In genomic region chr4:181166742-181167399, GRCh38 we compare ENCODE assay signal across 1 cellular context.
TF ChIP-seq lines count a peak whose summit lies in the region.

No MANE protein-coding gene starts in this region.

TF ChIP-seq in H1, 55 proteins besides CTCF, POLR2A, EP300 and RAD21 (continued from another document):
- TF ChIP-seq CHD7 (IDR thresholded peaks at IDR 0.05; ENCODE audit: insufficient replicate concordance, low read length) (peak; percentile 97), POLR2AphosphoS5 (IDR thresholded peaks at IDR 0.05; ENCODE audit: low read depth, low read length) (no peak), SRF (IDR thresholded peaks at IDR 0.05; ENCODE audit: low read depth, low read length) (no peak), HDAC6 (IDR thresholded peaks at IDR 0.05; ENCODE audit: low read depth, low read length) (no peak), GABPA (IDR thresholded peaks at IDR 0.05; ENCODE audit: borderline replicate concordance, insufficient read depth, low read length) (no peak), RNF2 (IDR thresholded peaks at IDR 0.05; ENCODE audit: borderline replicate concordance, low read depth, low read length, missing control alignments, poor library complexity, severe bottlenecking) (no peak), TCF12 (IDR thresholded peaks at IDR 0.05; ENCODE audit: low read depth, low read length) (0 out of 2 replicates have a peak, but pooled peaks have one; percentile 74), BACH1 (IDR thresholded peaks at IDR 0.05; ENCODE audit: low read length) (no peak), MAX (IDR thresholded peaks at IDR 0.05) (no peak), USF2 (IDR thresholded peaks at IDR 0.05; ENCODE audit: low read length) (no peak), CREB1 (IDR thresholded peaks at IDR 0.05) (no peak), RFX5 (IDR thresholded peaks at IDR 0.05; ENCODE audit: borderline replicate concordance, low read depth, low read length) (no peak), ASH2L (IDR thresholded peaks at IDR 0.05; ENCODE audit: low read length) (no peak), FOSL1 (IDR thresholded peaks at IDR 0.05; ENCODE audit: insufficient read depth, low read depth, low read length) (no peak), ZNF274 (IDR thresholded peaks at IDR 0.05; ENCODE audit: borderline replicate concordance, extremely low read depth, low read length) (no peak), SP2 (IDR thresholded peaks at IDR 0.05; ENCODE audit: low read length) (no peak), RBBP5 (IDR thresholded peaks at IDR 0.05; ENCODE audit: borderline replicate concordance, low read depth, low read length) (no peak), TBP (IDR thresholded peaks at IDR 0.05; ENCODE audit: low read depth, low read length) (no peak), E2F6 (IDR thresholded peaks at IDR 0.05) (no peak), SP1 (IDR thresholded peaks at IDR 0.05; ENCODE audit: low read depth, low read length) (peak; percentile 39; the same call in 1 of the 2 replicates), KDM5A (IDR thresholded peaks at IDR 0.05; ENCODE audit: low read length) (no peak), EGR1 (IDR thresholded peaks at IDR 0.05; ENCODE audit: borderline replicate concordance, low read depth, low read length) (no peak), CBX5 (IDR thresholded peaks at IDR 0.05; ENCODE audit: low read depth, low read length) (no peak), CBX8 (IDR thresholded peaks at IDR 0.05; ENCODE audit: borderline replicate concordance, low read depth, low read length) (no peak), CEBPB (IDR thresholded peaks at IDR 0.05; ENCODE audit: low read depth, low read length) (no peak), SUZ12 (IDR thresholded peaks at IDR 0.05; ENCODE audit: low read length) (no peak), YY1 (IDR thresholded peaks at IDR 0.05; ENCODE audit: low read depth, low read length) (no peak), NANOG (IDR thresholded peaks at IDR 0.05; ENCODE audit: insufficient read depth, low read depth, low read length, poor library complexity, severe bottlenecking) (peak; percentile 65), EZH2 (IDR thresholded peaks at IDR 0.05; ENCODE audit: low read depth, low read length, severe bottlenecking) (no peak), SIN3A (conservative IDR thresholded peaks at IDR 0.05 in 1 of 2, IDR thresholded peaks at IDR 0.05 in 1 of 2; ENCODE audit: low read depth in 1 of 2, low read length in 2 of 2) (no peak), ATF2 (IDR thresholded peaks at IDR 0.05; ENCODE audit: low read length) (no peak), KDM4A (IDR thresholded peaks at IDR 0.05; ENCODE audit: low read depth, low read length, severe bottlenecking) (no peak), TEAD4 (IDR thresholded peaks at IDR 0.05; ENCODE audit: low read depth, low read length) (peak; percentile 69), MAFK (IDR thresholded peaks at IDR 0.05; ENCODE audit: low read depth, low read length) (no peak), JUN (IDR thresholded peaks at IDR 0.05; ENCODE audit: low read depth, low read length) (peak; percentile 33; the same call in 1 of the 2 replicates), SP4 (IDR thresholded peaks at IDR 0.05; ENCODE audit: low read length) (no peak), RXRA (IDR thresholded peaks at IDR 0.05; ENCODE audit: insufficient read depth, low read depth, low read length) (peak; percentile 76; the same call in 1 of the 2 replicates), JUND (IDR thresholded peaks at IDR 0.05; ENCODE audit: low read length) (0 out of 2 replicates have a peak, but pooled peaks have one; percentile 14), HDAC2 (IDR thresholded peaks at IDR 0.05; ENCODE audit: borderline replicate concordance in 1 of 2, low read depth in 2 of 2, low read length in 2 of 2) (no peak)
TF ChIP-seq in H1: peak in this region for 10.
